2 cellular contexts compared by ENCODE assay signal in genomic region chr17:2706911-2707510, GRCh38.
TF ChIP-seq lines count a peak whose summit lies in the region.

No MANE protein-coding gene starts in this region.

TF ChIP-seq in IMR-90, 13 proteins besides CTCF, POLR2A, EP300 and RAD21:
- TF ChIP-seq ELK1 (IDR thresholded peaks at IDR 0.05; ENCODE audit: borderline replicate concordance, low read depth, low read length) = no peak
- TF ChIP-seq RCOR1 (IDR thresholded peaks at IDR 0.05; ENCODE audit: insufficient replicate concordance, low read length) = no peak
- no peak for TF ChIP-seq MAZ (IDR thresholded peaks at IDR 0.05; ENCODE audit: borderline replicate concordance, low read depth, low read length)
- no peak for TF ChIP-seq MAFK (IDR thresholded peaks at IDR 0.05; ENCODE audit: low read depth, low read length)
- no peak for TF ChIP-seq CHD1 (IDR thresholded peaks at IDR 0.05; ENCODE audit: low read depth, low read length)
- TF ChIP-seq CEBPB (IDR thresholded peaks at IDR 0.05; ENCODE audit: low read depth, low read length) = no peak
- no peak for TF ChIP-seq USF2 (IDR thresholded peaks at IDR 0.05; ENCODE audit: low read depth, low read length)
- TF ChIP-seq FOS (IDR thresholded peaks at IDR 0.05; ENCODE audit: low read depth, low read length) = no peak
- no peak for TF ChIP-seq MXI1 (IDR thresholded peaks at IDR 0.05; ENCODE audit: borderline replicate concordance, low read depth, low read length)
- no peak for TF ChIP-seq BHLHE40 (IDR thresholded peaks at IDR 0.05; ENCODE audit: low read depth, low read length)
- TF ChIP-seq NFE2L2 (IDR thresholded peaks at IDR 0.05; ENCODE audit: low read depth, low read length) = no peak
- no peak for TF ChIP-seq SMC3 (IDR thresholded peaks at IDR 0.05; ENCODE audit: low read depth, low read length)

TF ChIP-seq in HepG2, 621 proteins besides CTCF, POLR2A, EP300 and RAD21:
- TF ChIP-seq ZNF160 (CRISPR knock-in tag; IDR thresholded peaks at IDR 0.05) = no peak
- 0 out of 2 replicates have a peak, but pooled peaks have one; percentile 0 for TF ChIP-seq NR2C2 (CRISPR knock-in tag; IDR thresholded peaks at IDR 0.05; ENCODE audit: borderline replicate concordance)
